1 cellular context compared by ENCODE assay signal in the genomic region with DNA sequence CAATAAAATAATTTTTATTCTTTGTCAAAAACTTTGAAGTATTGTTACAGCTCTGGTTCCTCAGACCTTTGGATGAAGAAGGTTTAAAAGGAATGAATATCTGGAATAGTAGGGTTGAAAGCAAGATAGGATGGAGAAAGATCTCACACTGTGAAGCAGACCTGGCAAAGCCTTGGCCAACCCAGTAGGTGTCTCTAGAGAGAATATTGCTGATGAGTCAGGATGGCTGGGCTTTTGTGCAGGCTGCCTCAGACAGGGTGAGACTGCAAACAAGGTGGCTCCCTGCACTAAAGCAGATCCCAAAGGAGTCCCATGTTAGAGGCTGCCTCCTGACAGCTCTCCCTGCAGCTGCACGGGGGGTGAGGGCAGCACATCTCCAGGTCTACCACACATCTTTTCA.
TF ChIP-seq lines count a peak whose summit lies in the region.

No MANE protein-coding gene starts in this region.

TF ChIP-seq in GM12878, 131 proteins besides CTCF, POLR2A, EP300 and RAD21:
- no peak for TF ChIP-seq BRCA1 (IDR thresholded peaks at IDR 0.05; ENCODE audit: low read depth, low read length)
- TF ChIP-seq RCOR1 (conservative IDR thresholded peaks at IDR 0.05; ENCODE audit: low read depth, low read length): no peak
- TF ChIP-seq CHD2 (IDR thresholded peaks at IDR 0.05; ENCODE audit: borderline replicate concordance, low read depth, low read length): no peak
- TF ChIP-seq CBX5 (IDR thresholded peaks at IDR 0.05; ENCODE audit: low read depth): no peak
- no peak for TF ChIP-seq ZNF217 (IDR thresholded peaks at IDR 0.05)
- no peak for TF ChIP-seq MTA2 (IDR thresholded peaks at IDR 0.05; ENCODE audit: low read depth)
- no peak for TF ChIP-seq SPI1 (IDR thresholded peaks at IDR 0.05; ENCODE audit: borderline replicate concordance, insufficient read depth, low read depth, low read length)
- TF ChIP-seq BCL11A (IDR thresholded peaks at IDR 0.05; ENCODE audit: low read depth, low read length): no peak
- TF ChIP-seq LARP7 (IDR thresholded peaks at IDR 0.05): no peak
- TF ChIP-seq CREM (IDR thresholded peaks at IDR 0.05; ENCODE audit: low read depth): no peak
- TF ChIP-seq RUNX3 (IDR thresholded peaks at IDR 0.05; ENCODE audit: low read length): no peak
- TF ChIP-seq SMARCA5 (IDR thresholded peaks at IDR 0.05): no peak
- no peak for TF ChIP-seq GABPA (IDR thresholded peaks at IDR 0.05; ENCODE audit: low read depth)
- TF ChIP-seq ZSCAN29 (IDR thresholded peaks at IDR 0.05): no peak
- no peak for TF ChIP-seq SUPT20H (IDR thresholded peaks at IDR 0.05; ENCODE audit: borderline replicate concordance, control insufficient read depth, low read depth, low read length)
